ENCODE assay signal across 14 cellular contexts in genomic region chr14:68495638-68496114, GRCh38.
DNase-seq lines count a peak whose midpoint lies in the region; ATAC-seq and TF ChIP-seq lines count a peak whose summit lies in the region.
"Had no signal": no experiment of that assay in that cellular context is flagged by ENCODE, and none has a peak within 500 bp of the region (broad histone marks: within the 10 kb centered on the region; RNA-seq: fewer than 3 reads in every experiment).

No MANE protein-coding gene starts in this region.

- H3K27ac Mint-ChIP-seq in IgD-negative memory B cell (peak overlapping the region in 1 of 3 donors; percentile 13), nephron progenitor cell (no peak overlapping the region)
- H3K27ac Mint-ChIP-seq: activated T-helper 1 cell treated with anti-CD3 and anti-CD28 coated beads, Interleukin-12 subunit alpha, Interleukin-12 subunit beta, Interleukin-2, Interleukin-4 antibody, amounts not matched to agents 30 ng/mL and 10 ng/mL and 1 ng/mL, durations not matched to agents 14 hours and 24 hours and 36 hours had no signal

- intact Hi-C loops in body of pancreas (cut with DNase I), result no loop called here

- H3K4me3 ChIP-seq in GM12865 (ENCODE audit: low read depth, low read length) (no peak overlapping the region), body of pancreas (no peak overlapping the region), SJCRH30 (no peak overlapping the region)

- no peaks in the 10 kb centered on the region for H3K9me3 ChIP-seq in body of pancreas
- H3K9me3 ChIP-seq in SJCRH30 (replicated peaks), result no peaks in the 10 kb centered on the region

- DNase-seq in GM12865 (ENCODE audit: low read depth) (peak; percentile 87), nephron progenitor cell (no peak), NCI-H1048 (lab: John Stamatoyannopoulos, UW) (no peak), body of pancreas (no peak), SJCRH30 (no peak)
- DNase-seq in activated CD4-positive, alpha-beta T cell treated with anti-CD3 and anti-CD28 coated beads for 48 hours, result no peak
- DNase-seq: activated CD4-positive, CD25-positive, alpha-beta regulatory T cell; GOT3; SHP77; stimulated activated CD4-positive, alpha-beta T cell treated with anti-CD3 and anti-CD28 coated beads, Interleukin-15, amount 100 ng/mL, for 24 hours had no signal

- peaks cover 0 to 1% (median 0%) of the 10 kb centered on the region in 3 donors for H3K9me3 Mint-ChIP-seq in IgD-negative memory B cell
- no peaks in the 10 kb centered on the region for H3K9me3 Mint-ChIP-seq in nephron progenitor cell
- H3K9me3 Mint-ChIP-seq: activated T-helper 1 cell treated with anti-CD3 and anti-CD28 coated beads, Interleukin-12 subunit alpha, Interleukin-12 subunit beta, Interleukin-2, Interleukin-4 antibody, amounts not matched to agents 30 ng/mL and 10 ng/mL and 1 ng/mL, durations not matched to agents 14 hours and 24 hours and 36 hours had no signal

- no peaks in the 10 kb centered on the region for H3K27me3 ChIP-seq in body of pancreas
- H3K27me3 ChIP-seq in SJCRH30, result no peaks in the 10 kb centered on the region

- no peak overlapping the region for H3K27ac ChIP-seq in body of pancreas
- H3K27ac ChIP-seq in SJCRH30, result no peak overlapping the region
- H3K27ac ChIP-seq: C4-2B had no signal

- 86 to 93% methylated on average over 4 of the region's 4 CpGs for WGBS in body of pancreas, 2 donors

- H3K4me1 Mint-ChIP-seq in IgD-negative memory B cell, result peaks cover 28 to 43% (median 42%) of the 10 kb centered on the region in 3 donors
- H3K4me1 Mint-ChIP-seq in nephron progenitor cell, result peaks cover 90% of the 10 kb centered on the region

- H3K36me3 ChIP-seq in body of pancreas (replicated peaks in 1 of 2; ENCODE audit: insufficient read depth in 1 of 2, low read depth in 2 of 2), result no peaks in the 10 kb centered on the region
- H3K36me3 ChIP-seq in SJCRH30, result no peaks in the 10 kb centered on the region

- H3K4me3 Mint-ChIP-seq in IgD-negative memory B cell (peak overlapping the region in 3 of 4 donors; percentile 51 to 88 (median 71)), nephron progenitor cell (peak overlapping the region; percentile 23)
- H3K4me3 Mint-ChIP-seq: activated T-helper 1 cell treated with anti-CD3 and anti-CD28 coated beads, Interleukin-12 subunit alpha, Interleukin-12 subunit beta, Interleukin-2, Interleukin-4 antibody, amounts not matched to agents 30 ng/mL and 10 ng/mL and 1 ng/mL, durations not matched to agents 14 hours and 24 hours and 36 hours had no signal

- peak; percentile 67 for ATAC-seq in GM21619 (IDR thresholded peaks at IDR 0.05; ENCODE audit: unreplicated experiment)
- no peak for ATAC-seq in body of pancreas

- no peaks in the 10 kb centered on the region for H3K27me3 Mint-ChIP-seq in IgD-negative memory B cell
- H3K27me3 Mint-ChIP-seq in nephron progenitor cell (ENCODE audit: low read depth, poor library complexity), result no peaks in the 10 kb centered on the region

- peaks cover 4% of the 10 kb centered on the region for H3K36me3 Mint-ChIP-seq in IgD-negative memory B cell
- H3K36me3 Mint-ChIP-seq in nephron progenitor cell (ENCODE audit: low read depth), result peaks cover 11% of the 10 kb centered on the region

- TF ChIP-seq POLR2A in body of pancreas (IDR thresholded peaks at IDR 0.05), result no peak

- H3K4me1 ChIP-seq in body of pancreas (no peaks in the 10 kb centered on the region), SJCRH30 (no peaks in the 10 kb centered on the region)

- TF ChIP-seq CTCF in GM12865 (IDR thresholded peaks at IDR 0.05; ENCODE audit: insufficient read depth, low read depth, low read length, missing control alignments) (no peak), nephron progenitor cell (IDR thresholded peaks at IDR 0.05) (no peak), body of pancreas (IDR thresholded peaks at IDR 0.05) (no peak)
